15 cellular contexts compared by ENCODE assay signal in genomic region chr20:42435230-42435629, GRCh38.
DNase-seq lines count a peak whose midpoint lies in the region; ATAC-seq, FAIRE-seq and TF ChIP-seq lines count a peak whose summit lies in the region.
"Had no signal": no experiment of that assay in that cellular context is flagged by ENCODE, and none has a peak within 500 bp of the region (broad histone marks: within the 10 kb centered on the region; RNA-seq: fewer than 3 reads in every experiment).

No MANE protein-coding gene starts in this region.

- 0% methylated on average over 1 of the region's 1 CpG for WGBS in GM12878 (ENCODE audit: insufficient coverage, insufficient replicate concordance, low lambda C conversion rate, missing lambda C conversion rate)

- H3K4me1 Mint-ChIP-seq in CD4-positive, alpha-beta T cell (ENCODE audit: low read depth): no peaks in the 10 kb centered on the region
- H3K4me1 Mint-ChIP-seq: activated naive CD8-positive, alpha-beta T cell treated with anti-CD3 and anti-CD28 coated beads, Interleukin-2, amount 10 ng/mL, durations not matched to agents 7 days and 5 days had no signal

- peak; percentile 66 for ATAC-seq in GM19025 (IDR thresholded peaks at IDR 0.05; ENCODE audit: low read depth, unreplicated experiment)
- peak; percentile 96 for ATAC-seq in GM21723 (IDR thresholded peaks at IDR 0.05; ENCODE audit: unreplicated experiment)
- ATAC-seq in HG03159 (IDR thresholded peaks at IDR 0.05; ENCODE audit: unreplicated experiment): peak; percentile 99
- peak; percentile 97 for ATAC-seq in GM12878
- no peak for ATAC-seq in HG02763 (IDR thresholded peaks at IDR 0.05; ENCODE audit: unreplicated experiment)
- ATAC-seq in CD4-positive, alpha-beta T cell (ENCODE audit: poor library complexity): no peak

- FAIRE-seq in GM12878 (lab: Jason Lieb, UNC): no peak
- FAIRE-seq: frontal cortex had no signal

- no peak for TF ChIP-seq CTCF in GM12878 (IDR thresholded peaks at IDR 0.05 in 2 of 3, conservative IDR thresholded peaks at IDR 0.05 in 1 of 3; ENCODE audit: control insufficient read depth in 2 of 3, extremely low read depth in 1 of 3, insufficient read depth in 1 of 3, low read depth in 3 of 3, low read length in 3 of 3)
- no peak for TF ChIP-seq CTCF in CD4-positive, alpha-beta T cell (IDR thresholded peaks at IDR 0.05)

- no peak overlapping the region for H3K27ac ChIP-seq in GM12878 (ENCODE audit: control insufficient read depth, insufficient read depth)
- no peak overlapping the region for H3K27ac ChIP-seq in CD4-positive, alpha-beta T cell (ENCODE audit: low read depth, low read length)
- H3K27ac ChIP-seq: dorsolateral prefrontal cortex had no signal

- H3K27ac Mint-ChIP-seq in CD4-positive, alpha-beta T cell: no peak overlapping the region
- H3K27ac Mint-ChIP-seq: activated naive CD8-positive, alpha-beta T cell treated with anti-CD3 and anti-CD28 coated beads, Interleukin-2, amount 10 ng/mL, durations not matched to agents 7 days and 5 days had no signal

- peak in 1 of 2 experiments; percentile 87; a peak in 2 of 4 replicates for TF ChIP-seq EP300 in GM12878 (IDR thresholded peaks at IDR 0.05; ENCODE audit: borderline replicate concordance in 1 of 2, control insufficient read depth in 1 of 2, low read depth in 2 of 2, low read length in 2 of 2)

- no peak overlapping the region for H3K4me2 ChIP-seq in GM12878 (ENCODE audit: control insufficient read depth, insufficient read depth)

- in situ Hi-C loops in GM12878 (cut with MboI): no loop called here

- H3K36me3 ChIP-seq in GM12878 (ENCODE audit: control insufficient read depth in 2 of 2, insufficient read depth in 2 of 2, low read length in 1 of 2): no peaks in the 10 kb centered on the region

- H3K79me2 ChIP-seq in GM12878 (ENCODE audit: control insufficient read depth, insufficient read depth, low read length): no peaks in the 10 kb centered on the region

- H3K27me3 Mint-ChIP-seq in CD4-positive, alpha-beta T cell: no peaks in the 10 kb centered on the region

- CTCF ChIA-PET in GM12878 (lab: Yijun Ruan, JAX): no interaction called here
- CTCF ChIA-PET in CD4-positive, alpha-beta T cell (lab: Charles Lee): no interaction called here

- TF ChIP-seq RAD21 in GM12878 (IDR thresholded peaks at IDR 0.05; ENCODE audit: insufficient read depth, low read depth, low read length): no peak

- no peak for TF ChIP-seq POLR2A in GM12878 (IDR thresholded peaks at IDR 0.05; ENCODE audit: low read depth, low read length)

- intact Hi-C loops in GM12878 (cut with micrococcal nuclease; ENCODE audit: unreplicated experiment): no loop called here
- intact Hi-C loops in CD4-positive, alpha-beta T cell (cut with DNase I, micrococcal nuclease): no loop called here

- no peaks in the 10 kb centered on the region for H4K20me1 ChIP-seq in GM12878 (ENCODE audit: control insufficient read depth, insufficient read depth)

- no peak overlapping the region for H2AFZ ChIP-seq in GM12878 (ENCODE audit: control insufficient read depth, low read depth, low read length)

- no peaks in the 10 kb centered on the region for H3K9me3 ChIP-seq in GM12878 (replicated peaks; ENCODE audit: control insufficient read depth, insufficient read depth, low read length)
- no peaks in the 10 kb centered on the region for H3K9me3 ChIP-seq in CD4-positive, alpha-beta T cell (ENCODE audit: control insufficient read depth, low read length)

- peak; percentile 17 for DNase-seq in GM12878 (ENCODE audit: low read depth, low spot score)
- no peak for DNase-seq in CD4-positive, alpha-beta T cell
- DNase-seq in stimulated activated CD4-positive, alpha-beta T cell treated with anti-CD3 and anti-CD28 coated beads, Interleukin-4, amount 100 ng/mL, for 4 hours: no peak
- DNase-seq in central memory CD4-positive, alpha-beta T cell: no peak
- DNase-seq: activated naive CD8-positive, alpha-beta T cell treated with anti-CD3 and anti-CD28 coated beads, Interleukin-2, amount 10 ng/mL, durations not matched to agents 7 days and 5 days; dorsolateral prefrontal cortex; NCI-H1092; stimulated activated CD4-positive, alpha-beta T cell treated with anti-CD3 and anti-CD28 coated beads, Interleukin-2, amount 100 ng/mL, for 24 hours; T-helper 9 cell had no signal

- H3K4me1 ChIP-seq in GM12878 (ENCODE audit: control insufficient read depth, insufficient read depth, low read length): no peaks in the 10 kb centered on the region

- no peaks in the 10 kb centered on the region for H3K36me3 Mint-ChIP-seq in CD4-positive, alpha-beta T cell (ENCODE audit: low read depth)
- H3K36me3 Mint-ChIP-seq: activated naive CD8-positive, alpha-beta T cell treated with anti-CD3 and anti-CD28 coated beads, Interleukin-2, amount 10 ng/mL, durations not matched to agents 7 days and 5 days; CD14-positive monocyte had no signal

- RAD21 ChIA-PET in GM12878 (lab: Charles Lee; ENCODE audit: unreplicated experiment): no interaction called here

- BruUV-seq in GM12878 (replicated peaks; lab: Mats Ljungman, UMichigan): no TSS peak

- no peak overlapping the region for H3K4me3 ChIP-seq in GM12878
- H3K4me3 ChIP-seq: dorsolateral prefrontal cortex had no signal

- POLR2A ChIA-PET in GM12878 (lab: Charles Lee): no interaction called here
- POLR2A ChIA-PET in CD4-positive, alpha-beta T cell (lab: Charles Lee): no interaction called here

- SMC1A ChIA-PET in GM12878 (lab: Charles Lee; ENCODE audit: uncharacterized antibody, unreplicated experiment): interaction anchor here (1.0 kb wide), 1 partner anchor 27 kb away, joined by 3 read pairs; no protein-coding TSS in a partner anchor

- no peak overlapping the region for H3K4me3 Mint-ChIP-seq in CD4-positive, alpha-beta T cell
- H3K4me3 Mint-ChIP-seq: activated naive CD8-positive, alpha-beta T cell treated with anti-CD3 and anti-CD28 coated beads, Interleukin-2, amount 10 ng/mL, durations not matched to agents 7 days and 5 days; CD14-positive monocyte had no signal

- peaks cover 2% of the 10 kb centered on the region for H3K9me3 Mint-ChIP-seq in CD4-positive, alpha-beta T cell
- H3K9me3 Mint-ChIP-seq: activated naive CD8-positive, alpha-beta T cell treated with anti-CD3 and anti-CD28 coated beads, Interleukin-2, amount 10 ng/mL, durations not matched to agents 7 days and 5 days had no signal

- no peaks in the 10 kb centered on the region for H3K27me3 ChIP-seq in GM12878 (replicated peaks in 1 of 2; ENCODE audit: control insufficient read depth in 2 of 2, insufficient read depth in 2 of 2, low read length in 1 of 2)
- no peaks in the 10 kb centered on the region for H3K27me3 ChIP-seq in CD4-positive, alpha-beta T cell (ENCODE audit: control insufficient read depth, insufficient read depth, low read length)

- no peak overlapping the region for H3K9ac ChIP-seq in GM12878 (ENCODE audit: control insufficient read depth, insufficient read depth, low read length)

TF ChIP-seq in GM12878, 131 proteins besides CTCF, POLR2A, EP300 and RAD21 (continues in another document):
- TF ChIP-seq ZNF274 (IDR thresholded peaks at IDR 0.05; ENCODE audit: insufficient read depth, insufficient read length) (no peak), NFIC (IDR thresholded peaks at IDR 0.05; ENCODE audit: low read depth, low read length) (peak; percentile 48; the same call in 1 of the 2 replicates), BACH1 (IDR thresholded peaks at IDR 0.05; ENCODE audit: borderline replicate concordance) (no peak), IKZF2 (IDR thresholded peaks at IDR 0.05) (peak; percentile 54 to 64; a peak in 3 of 4 replicates), IRF3 (IDR thresholded peaks at IDR 0.05) (no peak), JUNB (IDR thresholded peaks at IDR 0.05) (peak; percentile 87), BCL11A (IDR thresholded peaks at IDR 0.05; ENCODE audit: low read depth, low read length) (peak; percentile 82), ETV6 (conservative IDR thresholded peaks at IDR 0.05 in 1 of 2, IDR thresholded peaks at IDR 0.05 in 1 of 2; ENCODE audit: borderline replicate concordance in 1 of 2, low read depth in 1 of 2) (peak in 1 of 2 experiments; percentile 27; a peak in 1 of 4 replicates), FOXM1 (IDR thresholded peaks at IDR 0.05; ENCODE audit: low read depth, low read length) (no peak), RELA (IDR thresholded peaks at IDR 0.05; ENCODE audit: borderline replicate concordance, partially characterized antibody) (no peak), CREM (IDR thresholded peaks at IDR 0.05; ENCODE audit: low read depth) (0 out of 2 replicates have a peak, but pooled peaks have one; percentile 19), IRF4 (IDR thresholded peaks at IDR 0.05; ENCODE audit: low read depth, low read length) (peak; percentile 88), DPF2 (IDR thresholded peaks at IDR 0.05) (peak; percentile 62; the same call in 1 of the 2 replicates), TCF12 (IDR thresholded peaks at IDR 0.05; ENCODE audit: low read depth, low read length) (no peak), SPI1 (IDR thresholded peaks at IDR 0.05; ENCODE audit: borderline replicate concordance, insufficient read depth, low read depth, low read length) (peak; percentile 93), IKZF1 (conservative IDR thresholded peaks at IDR 0.05) (peak; percentile 32; the same call in 1 of the 2 replicates), TCF7 (IDR thresholded peaks at IDR 0.05; ENCODE audit: borderline replicate concordance) (0 out of 2 replicates have a peak, but pooled peaks have one; percentile 32)
- TF ChIP-seq, protein P1, sequence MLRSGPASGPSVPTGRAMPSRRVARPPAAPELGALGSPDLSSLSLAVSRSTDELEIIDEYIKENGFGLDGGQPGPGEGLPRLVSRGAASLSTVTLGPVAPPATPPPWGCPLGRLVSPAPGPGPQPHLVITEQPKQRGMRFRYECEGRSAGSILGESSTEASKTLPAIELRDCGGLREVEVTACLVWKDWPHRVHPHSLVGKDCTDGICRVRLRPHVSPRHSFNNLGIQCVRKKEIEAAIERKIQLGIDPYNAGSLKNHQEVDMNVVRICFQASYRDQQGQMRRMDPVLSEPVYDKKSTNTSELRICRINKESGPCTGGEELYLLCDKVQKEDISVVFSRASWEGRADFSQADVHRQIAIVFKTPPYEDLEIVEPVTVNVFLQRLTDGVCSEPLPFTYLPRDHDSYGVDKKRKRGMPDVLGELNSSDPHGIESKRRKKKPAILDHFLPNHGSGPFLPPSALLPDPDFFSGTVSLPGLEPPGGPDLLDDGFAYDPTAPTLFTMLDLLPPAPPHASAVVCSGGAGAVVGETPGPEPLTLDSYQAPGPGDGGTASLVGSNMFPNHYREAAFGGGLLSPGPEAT (IDR thresholded peaks at IDR 0.05; ENCODE audit: low read depth): 0 out of 2 replicates have a peak, but pooled peaks have one; percentile 38

Comparison
In these comparisons a context has a peak if more than half of its experiments do, and no peak if none do; other contexts are left out.
1. ATAC-seq: peak in GM19025 (single experiment), GM21723 (single experiment), HG03159 (single experiment) and GM12878 (single experiment); none in HG02763 (single experiment) and CD4-positive, alpha-beta T cell (single experiment).